ENCODE assay signal across 17 cellular contexts in the genomic region with DNA sequence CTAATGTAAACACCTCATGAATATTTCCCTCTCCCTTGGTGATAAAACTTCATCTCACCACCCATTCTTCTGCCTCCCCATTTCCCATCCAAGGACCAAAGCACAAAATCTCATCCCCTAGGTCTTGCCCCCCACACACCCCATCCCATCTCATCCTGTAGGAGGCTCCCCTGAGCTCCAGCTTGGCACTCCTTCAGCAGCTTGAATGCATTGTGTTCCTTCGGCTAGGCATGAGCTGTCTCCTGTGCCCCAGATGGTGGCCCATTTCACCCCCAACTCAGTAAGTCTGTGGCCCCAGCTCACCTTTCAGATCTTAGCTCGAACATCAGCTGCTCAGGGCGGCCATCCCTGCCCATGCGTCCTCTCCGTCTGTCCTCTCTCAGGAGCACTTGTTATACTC.
DNase-seq lines count a peak whose midpoint lies in the region; ATAC-seq, FAIRE-seq and TF ChIP-seq lines count a peak whose summit lies in the region.
"Had no signal": no experiment of that assay in that cellular context is flagged by ENCODE, and none has a peak within 500 bp of the region (broad histone marks: within the 10 kb centered on the region; RNA-seq: fewer than 3 reads in every experiment).

No MANE protein-coding gene starts in this region.

- H3K4me2 ChIP-seq in GM23338 (no peak overlapping the region), neuronal stem cell (ENCODE audit: insufficient read depth, low read length, poor library complexity, severe bottlenecking) (no peak overlapping the region)
- H3K4me2 ChIP-seq: BLaER1 had no signal

- H3K27ac Mint-ChIP-seq in GM23338: no peak overlapping the region
- H3K27ac Mint-ChIP-seq in endodermal cell: no peak overlapping the region
- no peak overlapping the region for H3K27ac Mint-ChIP-seq in CD14-positive monocyte
- H3K27ac Mint-ChIP-seq in Caco-2 (ENCODE audit: unreplicated experiment): no peak overlapping the region
- H3K27ac Mint-ChIP-seq: CD4-positive, CD25-positive, alpha-beta regulatory T cell had no signal

- H3K27ac ChIP-seq in GM23338 (ENCODE audit: low read depth) (no peak overlapping the region), HEK293 (ENCODE audit: extremely low read depth, low read depth, low read length) (no peak overlapping the region), endodermal cell (ENCODE audit: low read depth, low read length) (no peak overlapping the region), neuronal stem cell (replicated peaks; ENCODE audit: low read length) (no peak overlapping the region)
- H3K27ac ChIP-seq: BLaER1, GM23248 had no signal

- POLR2A ChIA-PET in HEK293 (lab: Yijun Ruan, JAX): no interaction called here
- POLR2A ChIA-PET in Caco-2 (lab: Charles Lee): no interaction called here

- H3K27me3 Mint-ChIP-seq in GM23338 (ENCODE audit: insufficient read depth, low read depth, poor library complexity): no peaks in the 10 kb centered on the region
- peaks cover 8% of the 10 kb centered on the region for H3K27me3 Mint-ChIP-seq in endodermal cell (ENCODE audit: insufficient read depth)
- peaks cover 0 to 3% (median 0%) of the 10 kb centered on the region in 3 donors for H3K27me3 Mint-ChIP-seq in CD14-positive monocyte (ENCODE audit: low read depth in 3 of 3)
- H3K27me3 Mint-ChIP-seq in Caco-2 (ENCODE audit: insufficient read depth, unreplicated experiment): no peaks in the 10 kb centered on the region
- H3K27me3 Mint-ChIP-seq: CD4-positive, CD25-positive, alpha-beta regulatory T cell had no signal

- peak overlapping the region; percentile 77 for H2BK15ac ChIP-seq in neuronal stem cell (ENCODE audit: low read length)

- no peak overlapping the region for H3K4ac ChIP-seq in neuronal stem cell (ENCODE audit: low read length)

- H3K4me1 ChIP-seq in GM23338 (ENCODE audit: insufficient read depth) (no peaks in the 10 kb centered on the region), HEK293 (ENCODE audit: control insufficient read depth, insufficient read depth, low read length) (peaks cover 9% of the 10 kb centered on the region; the same call in 1 of the 2 replicates), endodermal cell (ENCODE audit: control insufficient read depth, insufficient read depth, low read length) (no peaks in the 10 kb centered on the region), neuronal stem cell (ENCODE audit: control insufficient read depth in 2 of 2, insufficient read depth in 1 of 2, low read depth in 1 of 2, low read length in 2 of 2) (peaks cover 0 to 1% of the 10 kb centered on the region in 2 donors), Caco-2 (peaks cover 33% of the 10 kb centered on the region)
- H3K4me1 ChIP-seq: BLaER1 had no signal

- no peak overlapping the region for H2AFZ ChIP-seq in GM23338
- no peak overlapping the region for H2AFZ ChIP-seq in neuronal stem cell (ENCODE audit: low read length)
- H2AFZ ChIP-seq: GM23248 had no signal

- H3K36me3 ChIP-seq in GM23338 (ENCODE audit: insufficient read depth) (no peaks in the 10 kb centered on the region), HEK293 (ENCODE audit: control insufficient read depth in 2 of 2, insufficient read depth in 1 of 2, low read length in 2 of 2) (no peaks in the 10 kb centered on the region; a peak in 1 of 3 replicates), endodermal cell (ENCODE audit: control insufficient read depth, insufficient read depth, low read length) (no peaks in the 10 kb centered on the region), neuronal stem cell (replicated peaks in 1 of 2; ENCODE audit: control insufficient read depth in 2 of 2, insufficient read depth in 2 of 2, low read length in 2 of 2) (no peaks in the 10 kb centered on the region), Caco-2 (ENCODE audit: control insufficient read depth, insufficient read depth, low read length) (no peaks in the 10 kb centered on the region)
- H3K36me3 ChIP-seq: BLaER1 had no signal

- no peak overlapping the region for H3K4me3 ChIP-seq in GM23338
- no peak overlapping the region for H3K4me3 ChIP-seq in HEK293 (ENCODE audit: low read depth, low read length)
- H3K4me3 ChIP-seq in endodermal cell (ENCODE audit: low read length): no peak overlapping the region
- no peak overlapping the region for H3K4me3 ChIP-seq in neuronal stem cell (ENCODE audit: low read length in 2 of 2)
- no peak overlapping the region for H3K4me3 ChIP-seq in Caco-2 (ENCODE audit: low read depth, low read length)
- H3K4me3 ChIP-seq: BLaER1, GM23248 had no signal

- FAIRE-seq in urothelium cell line (lab: Jason Lieb, UNC): no peak
- FAIRE-seq: G401.6, GM12891 had no signal

- no peaks in the 10 kb centered on the region for H3K9me3 ChIP-seq in HEK293 (ENCODE audit: control insufficient read depth, insufficient read depth, low read depth, low read length)
- H3K9me3 ChIP-seq in endodermal cell (ENCODE audit: control insufficient read depth, low read length): no peaks in the 10 kb centered on the region
- H3K9me3 ChIP-seq in neuronal stem cell (replicated peaks in 1 of 2; ENCODE audit: control insufficient read depth in 2 of 2, insufficient read depth in 1 of 2, low read depth in 1 of 2, low read length in 2 of 2): no peaks in the 10 kb centered on the region
- no peaks in the 10 kb centered on the region for H3K9me3 ChIP-seq in Caco-2
- H3K9me3 ChIP-seq: BLaER1 had no signal

- intact Hi-C loops in CD14-positive monocyte (cut with micrococcal nuclease) (no loop called here), Caco-2 (cut with micrococcal nuclease; ENCODE audit: unreplicated experiment) (no loop called here)

- H3K9me3 Mint-ChIP-seq in GM23338: no peaks in the 10 kb centered on the region
- H3K9me3 Mint-ChIP-seq in endodermal cell: no peaks in the 10 kb centered on the region
- H3K9me3 Mint-ChIP-seq in CD14-positive monocyte: peaks cover 0 to 11% (median 5%) of the 10 kb centered on the region in 7 donors
- peaks cover 9% of the 10 kb centered on the region for H3K9me3 Mint-ChIP-seq in Caco-2 (ENCODE audit: unreplicated experiment)

- no peaks in the 10 kb centered on the region for H4K20me1 ChIP-seq in GM23338 (replicated peaks; ENCODE audit: insufficient read depth)
- H4K20me1 ChIP-seq: BLaER1 had no signal

- no TSS peak for BruUV-seq in Caco-2 (replicated peaks; lab: Mats Ljungman, UMichigan)

- no peak overlapping the region for H2BK12ac ChIP-seq in neuronal stem cell (ENCODE audit: low read length)

- no peak overlapping the region for H4K8ac ChIP-seq in neuronal stem cell (ENCODE audit: low read depth, low read length)

- H3K79me2 ChIP-seq in GM23338 (replicated peaks; ENCODE audit: insufficient read depth): no peaks in the 10 kb centered on the region

- no peak overlapping the region for H3K14ac ChIP-seq in neuronal stem cell (ENCODE audit: low read length)

- peak; percentile 56; the same call in 2 of the 3 replicates for ATAC-seq in GM23338

- H3K9ac ChIP-seq in endodermal cell (ENCODE audit: extremely low read depth, low read length, poor library complexity, severe bottlenecking): no peak overlapping the region
- H3K9ac ChIP-seq in neuronal stem cell (ENCODE audit: low read depth, low read length, poor library complexity): no peak overlapping the region
- H3K9ac ChIP-seq: BLaER1, GM23248 had no signal

- H3K9me2 ChIP-seq in GM23338 (ENCODE audit: insufficient read depth): 0 out of 2 replicates have a peak, but pooled peaks cover 2% of the 10 kb centered on the region

- H2BK120ac ChIP-seq in neuronal stem cell (ENCODE audit: low read depth, low read length): no peak overlapping the region

- peak; percentile 23 for DNase-seq in GM23338 (ENCODE audit: low spot score)
- no peak for DNase-seq in endodermal cell
- DNase-seq in neuronal stem cell (ENCODE audit: low spot score): no peak
- DNase-seq in urothelium cell line (ENCODE audit: low spot score): no peak
- no peak for DNase-seq in CD14-positive monocyte (ENCODE audit: low spot score)
- no peak for DNase-seq in Caco-2
- DNase-seq: 8988T; AML-193; CD4-positive, CD25-positive, alpha-beta regulatory T cell; DMS79; GM23248; HCEC 1CT; KBM-7 had no signal

- TF ChIP-seq CTCF in GM23338 (conservative IDR thresholded peaks at IDR 0.05; ENCODE audit: low read depth in 2 of 2): peak; percentile 37 to 70
- TF ChIP-seq CTCF in HEK293 (tag by site-specific recombination; IDR thresholded peaks at IDR 0.05): 0 out of 2 replicates have a peak, but pooled peaks have one; percentile 19
- TF ChIP-seq CTCF in endodermal cell (conservative IDR thresholded peaks at IDR 0.05): peak; percentile 48
- TF ChIP-seq CTCF in CD14-positive monocyte (IDR thresholded peaks at IDR 0.05): no peak
- no peak for TF ChIP-seq CTCF in Caco-2 (IDR thresholded peaks at IDR 0.05; ENCODE audit: insufficient read depth in 1 of 2, low read depth in 1 of 2, low read length in 1 of 2, severe bottlenecking in 1 of 2, unreplicated experiment in 1 of 2)

- CTCF ChIA-PET in HEK293 (lab: Yijun Ruan, JAX) (interaction anchor here (0.6 to 0.9 kb wide), 4 partner anchors 15 to 276 kb away, joined by 3 to 4 read pairs (median 3); no protein-coding TSS in a partner anchor), Caco-2 (lab: Charles Lee) (no interaction called here)

- no peak overlapping the region for H3K23ac ChIP-seq in neuronal stem cell (ENCODE audit: low read depth, low read length, poor library complexity)

- H2AK5ac ChIP-seq in neuronal stem cell (ENCODE audit: low read depth, low read length): no peak overlapping the region

- no peaks in the 10 kb centered on the region for H3K79me1 ChIP-seq in neuronal stem cell (ENCODE audit: low read depth, low read length)

- H3K4me1 Mint-ChIP-seq in GM23338 (no peaks in the 10 kb centered on the region), endodermal cell (peaks cover 9% of the 10 kb centered on the region), CD14-positive monocyte (no peaks in the 10 kb centered on the region), Caco-2 (ENCODE audit: low read depth, unreplicated experiment) (peaks cover 49% of the 10 kb centered on the region)
- H3K4me1 Mint-ChIP-seq: CD4-positive, CD25-positive, alpha-beta regulatory T cell had no signal

- no peak overlapping the region for H2BK5ac ChIP-seq in neuronal stem cell (ENCODE audit: low read length)

- H3K27me3 ChIP-seq in GM23338 (ENCODE audit: insufficient read depth) (no peaks in the 10 kb centered on the region), endodermal cell (ENCODE audit: control insufficient read depth, insufficient read depth, low read length, poor library complexity, severe bottlenecking) (no peaks in the 10 kb centered on the region), neuronal stem cell (ENCODE audit: control insufficient read depth in 3 of 3, insufficient read depth in 3 of 3, low read depth in 1 of 3, low read length in 3 of 3) (no peaks in the 10 kb centered on the region), Caco-2 (replicated peaks; ENCODE audit: control insufficient read depth, insufficient read depth, low read length) (no peaks in the 10 kb centered on the region)
- H3K27me3 ChIP-seq: BLaER1 had no signal

- no peak overlapping the region for H4K91ac ChIP-seq in neuronal stem cell (ENCODE audit: low read depth, low read length, poor library complexity)

- no peaks in the 10 kb centered on the region for H3F3A ChIP-seq in GM23338 (replicated peaks; ENCODE audit: low read depth)

- H3K36me3 Mint-ChIP-seq in GM23338 (ENCODE audit: low read depth) (no peaks in the 10 kb centered on the region), endodermal cell (ENCODE audit: low read depth) (no peaks in the 10 kb centered on the region), CD14-positive monocyte (no peaks in the 10 kb centered on the region), Caco-2 (ENCODE audit: insufficient read depth, unreplicated experiment) (no peaks in the 10 kb centered on the region)
- H3K36me3 Mint-ChIP-seq: CD4-positive, CD25-positive, alpha-beta regulatory T cell had no signal

- H3K18ac ChIP-seq in neuronal stem cell (ENCODE audit: low read length): no peak overlapping the region

- H3K4me3 Mint-ChIP-seq in GM23338: no peak overlapping the region
- H3K4me3 Mint-ChIP-seq in endodermal cell: no peak overlapping the region
- no peak overlapping the region for H3K4me3 Mint-ChIP-seq in CD14-positive monocyte
- H3K4me3 Mint-ChIP-seq in Caco-2 (ENCODE audit: unreplicated experiment): no peak overlapping the region
- H3K4me3 Mint-ChIP-seq: CD4-positive, CD25-positive, alpha-beta regulatory T cell had no signal

- WGBS in endodermal cell (ENCODE audit: insufficient coverage in 1 of 2, insufficient read length in 1 of 2), 2 experiments: 94 to 100% methylated on average over 4 to 5 of the region's 5 CpGs
- no CpG with 5 or more reads among the region's 5 CpGs for WGBS in neuronal stem cell (ENCODE audit: extremely low coverage in 2 of 2, insufficient read length in 2 of 2, insufficient replicate concordance in 1 of 2), 2 donors

Comparison
In these comparisons a context has a peak if more than half of its experiments do, and no peak if none do; other contexts are left out.
1. CTCF ChIP-seq: peak in GM23338 (2 of 2), HEK293 (single experiment) and endodermal cell (single experiment); none in CD14-positive monocyte (single experiment) and Caco-2 (0 of 2).